ENCODE assay signal across 1 cellular context in genomic region chr14:95364481-95365209, GRCh38.
TF ChIP-seq lines count a peak whose summit lies in the region.

No MANE protein-coding gene starts in this region.

TF ChIP-seq in liver, 16 proteins besides CTCF, POLR2A, EP300 and RAD21 (continued from another document):
- TF ChIP-seq HNF4A (conservative IDR thresholded peaks at IDR 0.05) (peak; percentile 92 to 98), NR2F2 (IDR thresholded peaks at IDR 0.05) (peak; percentile 100), FOXA1 (IDR thresholded peaks at IDR 0.05) (peak; percentile 29), YY1 (IDR thresholded peaks at IDR 0.05) (peak; percentile 18)
